12 cellular contexts compared by ENCODE assay signal in genomic region chr11:46666516-46666915, GRCh38. TPM values are rescaled to one million over a fixed set of nuclear protein-coding genes. Genes with fewer than 3 reads are reported as not detected.
DNase-seq lines count a peak whose midpoint lies in the region; ATAC-seq and TF ChIP-seq lines count a peak whose summit lies in the region.
"Had no signal": no experiment of that assay in that cellular context is flagged by ENCODE, and none has a peak within 500 bp of the region (broad histone marks: within the 10 kb centered on the region; RNA-seq: fewer than 3 reads in every experiment).

No MANE protein-coding gene starts in this region.

- peaks cover 79% of the 10 kb centered on the region for H3K36me3 Mint-ChIP-seq in brain
- H3K36me3 Mint-ChIP-seq in immature natural killer cell, result peaks cover 25 to 59% (median 40%) of the 10 kb centered on the region in 3 donors

- H3K27ac Mint-ChIP-seq in brain, result peak overlapping the region in 4 of 5 experiments; percentile 12 to 85 (median 56)
- H3K27ac Mint-ChIP-seq in immature natural killer cell, result peak overlapping the region in 4 of 6 donors; percentile 29 to 66 (median 48)
- H3K27ac Mint-ChIP-seq: activated naive CD4-positive, alpha-beta T cell treated with anti-CD3 and anti-CD28 coated beads for 36 hours had no signal

- DNase-seq in MM.1S, result peak; percentile 55
- DNase-seq in immature natural killer cell, result no peak
- no peak for DNase-seq in NCI-H2081 treated with DMSO at 0.1 percent for 48 hours (lab: John Stamatoyannopoulos, UW)
- DNase-seq in LoVo (ENCODE audit: low spot score), result no peak
- DNase-seq: activated naive CD4-positive, alpha-beta T cell treated with anti-CD3 and anti-CD28 coated beads for 36 hours; cerebellar nuclear complex; NCI-H2029; RPMI8226 had no signal

- H3K9me3 ChIP-seq in MM.1S (replicated peaks; ENCODE audit: insufficient read depth, low read length) (no peaks in the 10 kb centered on the region), subcutaneous abdominal adipose tissue (ENCODE audit: control insufficient read depth in 5 of 5, low read length in 5 of 5) (no peaks in the 10 kb centered on the region)

- H3K9me3 Mint-ChIP-seq in brain, result no peaks in the 10 kb centered on the region
- H3K9me3 Mint-ChIP-seq in immature natural killer cell, result no peaks in the 10 kb centered on the region
- H3K9me3 Mint-ChIP-seq: activated naive CD4-positive, alpha-beta T cell treated with anti-CD3 and anti-CD28 coated beads for 36 hours had no signal

- TF ChIP-seq CTCF in MM.1S (IDR thresholded peaks at IDR 0.05; ENCODE audit: low read length) (no peak), brain (conservative IDR thresholded peaks at IDR 0.05) (no peak)

- H3K27ac ChIP-seq in MM.1S (ENCODE audit: low read length) (peak overlapping the region; percentile 92; the same call in 1 of the 2 replicates), subcutaneous abdominal adipose tissue (ENCODE audit: low read depth, low read length) (peak overlapping the region; percentile 82)

- H2AFZ ChIP-seq in MM.1S (ENCODE audit: low read length), result no peak overlapping the region; the same call in 1 of the 2 replicates

- H3K9ac ChIP-seq in MM.1S (ENCODE audit: low read length) (peak overlapping the region; percentile 44; the same call in 1 of the 2 replicates), subcutaneous abdominal adipose tissue (ENCODE audit: low read length in 5 of 5) (no peak overlapping the region)

- peaks cover 12% of the 10 kb centered on the region for H3K79me2 ChIP-seq in MM.1S (ENCODE audit: low read length)

- H3K4me1 Mint-ChIP-seq in brain, result peaks cover 17% of the 10 kb centered on the region
- peaks cover 21 to 25% of the 10 kb centered on the region in 2 donors for H3K4me1 Mint-ChIP-seq in immature natural killer cell

- no peaks in the 10 kb centered on the region for H4K20me1 ChIP-seq in MM.1S (ENCODE audit: insufficient read depth, low read length)

- H3K4me2 ChIP-seq in MM.1S (ENCODE audit: low read depth, low read length), result peak overlapping the region; percentile 76

- H3K4me3 Mint-ChIP-seq in brain (peak overlapping the region in 1 of 5 experiments; percentile 23), immature natural killer cell (no peak overlapping the region)
- H3K4me3 Mint-ChIP-seq: activated naive CD4-positive, alpha-beta T cell treated with anti-CD3 and anti-CD28 coated beads for 36 hours had no signal

- H3K4me3 ChIP-seq in MM.1S (ENCODE audit: low read length) (no peak overlapping the region), subcutaneous abdominal adipose tissue (ENCODE audit: low read depth in 1 of 5, low read length in 5 of 5) (no peak overlapping the region)

- no peaks in the 10 kb centered on the region for H3K27me3 ChIP-seq in MM.1S (replicated peaks; ENCODE audit: insufficient read depth, low read length)
- no peaks in the 10 kb centered on the region for H3K27me3 ChIP-seq in subcutaneous abdominal adipose tissue (ENCODE audit: control insufficient read depth in 5 of 5, insufficient read depth in 4 of 5, low read length in 5 of 5)

- peaks cover 11% of the 10 kb centered on the region; the same call in 1 of the 2 replicates for H3K36me3 ChIP-seq in MM.1S (replicated peaks; ENCODE audit: insufficient read depth, low read length)
- peaks cover 20 to 85% (median 76%) of the 10 kb centered on the region in 5 donors for H3K36me3 ChIP-seq in subcutaneous abdominal adipose tissue (ENCODE audit: control insufficient read depth in 5 of 5, insufficient read depth in 5 of 5, low read length in 5 of 5)

- no peaks in the 10 kb centered on the region for H3K27me3 Mint-ChIP-seq in brain
- peaks cover 0 to 8% (median 7%) of the 10 kb centered on the region in 3 donors for H3K27me3 Mint-ChIP-seq in immature natural killer cell (ENCODE audit: low read depth in 3 of 3)

- peaks cover 55% of the 10 kb centered on the region for H3K4me1 ChIP-seq in MM.1S (ENCODE audit: low read length)
- H3K4me1 ChIP-seq in subcutaneous abdominal adipose tissue (ENCODE audit: control insufficient read depth in 5 of 5, insufficient read depth in 5 of 5, low read length in 5 of 5), result peaks cover 8 to 35% (median 19%) of the 10 kb centered on the region in 5 donors

- peaks cover 45% of the 10 kb centered on the region for H3F3A ChIP-seq in MM.1S (ENCODE audit: insufficient read depth, low read length)

- ATAC-seq in GM21723 (IDR thresholded peaks at IDR 0.05; ENCODE audit: unreplicated experiment) (no peak), HG03378 (IDR thresholded peaks at IDR 0.05; ENCODE audit: unreplicated experiment) (no peak)

- no peaks in the 10 kb centered on the region for H3K9me2 ChIP-seq in MM.1S (replicated peaks; ENCODE audit: insufficient read depth, low read length)

RNA-seq across cellular contexts. Expression of gene ARHGAP1, which starts 33.9 kb away (rescaled TPM):
- polyA plus RNA-seq in brain (ENCODE audit: insufficient read depth, low read depth, low replicate concordance) (62.5 TPM), immature natural killer cell (100 to 1,000 TPM in 1 of 3 donors, 10 to 100 TPM in 2; 38.6 to 104 (median 60.4) TPM)

RNA-seq across cellular contexts. Expression of gene ZNF408, which starts 34.3 kb away (rescaled TPM):
- polyA plus RNA-seq in brain (ENCODE audit: insufficient read depth, low read depth, low replicate concordance), result 7.9 TPM
- polyA plus RNA-seq in immature natural killer cell, result 10 to 100 TPM in 1 of 3 donors, 1 to 10 TPM in 2; 9.1 to 14.6 (median 9.5) TPM

RNA-seq across cellular contexts. Expression of gene ATG13, which starts 49.2 kb away (rescaled TPM):
- 82.0 TPM for polyA plus RNA-seq in brain (ENCODE audit: insufficient read depth, low read depth, low replicate concordance)
- polyA plus RNA-seq in immature natural killer cell, result 100 to 1,000 TPM in 2 of 3 donors, 10 to 100 TPM in 1; 67.4 to 103 (median 100) TPM

RNA-seq across cellular contexts. Expression of gene HARBI1, which starts 49.5 kb away (rescaled TPM):
- polyA plus RNA-seq in brain (ENCODE audit: insufficient read depth, low read depth, low replicate concordance), result 1.9 TPM
- polyA plus RNA-seq in immature natural killer cell, result 1 to 10 TPM; 1.3 to 9.9 (median 2.9) TPM

RNA-seq across cellular contexts. Expression of gene F2, which starts 52.5 kb away (rescaled TPM):
- polyA plus RNA-seq in brain (ENCODE audit: insufficient read depth, low read depth, low replicate concordance) (not detected), immature natural killer cell (not detected)
